ENCODE assay signal across 11 cellular contexts in genomic region chr11:19524171-19524671, GRCh38.
DNase-seq lines count a peak whose midpoint lies in the region; ATAC-seq, FAIRE-seq and TF ChIP-seq lines count a peak whose summit lies in the region.
"Had no signal": no experiment of that assay in that cellular context is flagged by ENCODE, and none has a peak within 500 bp of the region (broad histone marks: within the 10 kb centered on the region; RNA-seq: fewer than 3 reads in every experiment).

No MANE protein-coding gene starts in this region.

- H3K79me2 ChIP-seq in smooth muscle cell (ENCODE audit: low read depth): no peaks in the 10 kb centered on the region

- no peak for TF ChIP-seq POLR2A in GM18505 (IDR thresholded peaks at IDR 0.05; ENCODE audit: borderline replicate concordance, extremely low read depth, insufficient read depth, insufficient read length)

- H3K4me2 ChIP-seq in smooth muscle cell: peak overlapping the region; percentile 61

- FAIRE-seq in bronchial epithelial cell (lab: Jason Lieb, UNC): peak; percentile 18

- H3K9me3 ChIP-seq in smooth muscle cell (replicated peaks; ENCODE audit: low read depth): no peaks in the 10 kb centered on the region
- H3K9me3 ChIP-seq: MG63, suprapubic skin had no signal

- TF ChIP-seq CTCF in bronchial epithelial cell (IDR thresholded peaks at IDR 0.05; ENCODE audit: insufficient read depth, low read length, severe bottlenecking): no peak
- TF ChIP-seq CTCF in smooth muscle cell (IDR thresholded peaks at IDR 0.05; ENCODE audit: borderline replicate concordance, insufficient read depth, poor library complexity, severe bottlenecking): no peak

- no peaks in the 10 kb centered on the region for H3K36me3 ChIP-seq in bronchial epithelial cell (ENCODE audit: control insufficient read depth, insufficient read depth, low read length)
- no peaks in the 10 kb centered on the region for H3K36me3 ChIP-seq in smooth muscle cell (ENCODE audit: low read depth)
- H3K36me3 ChIP-seq: MG63, suprapubic skin had no signal

- H2AFZ ChIP-seq in smooth muscle cell (ENCODE audit: low read depth): peak overlapping the region; percentile 90

- WGBS in smooth muscle cell (ENCODE audit: low lambda C conversion rate): 35% methylated on average over 8 of the region's 8 CpGs

- no peak overlapping the region for H3K27ac ChIP-seq in smooth muscle cell (ENCODE audit: low read depth)
- H3K27ac ChIP-seq: suprapubic skin had no signal

- no peaks in the 10 kb centered on the region for H3F3A ChIP-seq in smooth muscle cell (ENCODE audit: low read depth)

- DNase-seq in NCI-H1694 treated with DMSO at 0.1 percent for 48 hours (lab: John Stamatoyannopoulos, UW): peak; percentile 93
- DNase-seq in bronchial epithelial cell (ENCODE audit: low read depth): no peak
- DNase-seq in islet precursor cell: peak; percentile 69
- DNase-seq in smooth muscle cell (lab: John Stamatoyannopoulos, UW; ENCODE audit: unreplicated experiment): no peak
- no peak for DNase-seq in OCI-M1 (lab: John Stamatoyannopoulos, UW)
- DNase-seq: COR-L47, MG63, RPMI8226 had no signal

- H3K4me1 ChIP-seq in smooth muscle cell (ENCODE audit: low read depth): peaks cover 10% of the 10 kb centered on the region
- H3K4me1 ChIP-seq: suprapubic skin had no signal

- H3K27me3 ChIP-seq in bronchial epithelial cell (ENCODE audit: control insufficient read depth, insufficient read depth, low read length) (peaks cover 4% of the 10 kb centered on the region), smooth muscle cell (ENCODE audit: low read depth) (no peaks in the 10 kb centered on the region)
- H3K27me3 ChIP-seq: MG63 had no signal

- H3K4me3 ChIP-seq in bronchial epithelial cell (ENCODE audit: low read depth, low read length) (no peak overlapping the region), smooth muscle cell (no peak overlapping the region)
- H3K4me3 ChIP-seq: MG63, suprapubic skin had no signal

- no peaks in the 10 kb centered on the region for H4K20me1 ChIP-seq in smooth muscle cell (ENCODE audit: low read depth)

- H3K9ac ChIP-seq in smooth muscle cell (ENCODE audit: low read depth): no peak overlapping the region

- ATAC-seq in GM18873 (IDR thresholded peaks at IDR 0.05; ENCODE audit: low FRiP score, unreplicated experiment): no peak
- no peak for ATAC-seq in GM18505 (IDR thresholded peaks at IDR 0.05; ENCODE audit: unreplicated experiment)

Comparison
In these comparisons a context has a peak if more than half of its experiments do, and no peak if none do; other contexts are left out.
1. DNase-seq: peak in NCI-H1694 treated with DMSO at 0.1 percent for 48 hours (single experiment) and islet precursor cell (single experiment); none in bronchial epithelial cell (single experiment), smooth muscle cell (single experiment) and OCI-M1 (single experiment).